Comparison of ENCODE assay signal across 8 cellular contexts in the genomic region with DNA sequence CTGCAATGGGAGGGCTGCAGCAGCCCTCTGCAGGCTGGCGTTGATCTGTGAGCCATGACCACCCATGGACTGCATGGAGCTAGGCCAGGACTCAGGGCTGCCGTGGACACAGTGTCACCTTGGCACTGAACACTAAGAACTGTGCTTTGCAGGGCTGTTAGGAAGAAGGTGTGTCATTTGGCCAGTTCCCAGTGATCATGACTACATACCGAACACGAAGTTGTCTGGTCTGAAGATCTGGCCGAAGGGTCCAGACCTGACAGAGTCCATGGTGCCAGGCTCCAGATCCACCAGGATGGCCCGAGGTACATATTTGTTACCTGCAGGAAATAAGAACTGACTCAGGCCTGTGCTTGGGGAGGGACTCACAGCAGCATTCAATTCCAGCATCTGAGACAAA. TPM values are rescaled to one million over a fixed set of nuclear protein-coding genes. Genes with fewer than 3 reads are reported as not detected.
DNase-seq lines count a peak whose midpoint lies in the region; ATAC-seq, FAIRE-seq and TF ChIP-seq lines count a peak whose summit lies in the region.
"Not testable (repeated sequence)": the region's sequence is repeated elsewhere in the genome, so short reads cannot be mapped to it uniquely, and the experiment has no call there.

No MANE protein-coding gene starts in this region.

- H3K27ac Mint-ChIP-seq in CD4-positive, alpha-beta T cell, result peak overlapping the region; percentile 85
- not testable (repeated sequence) for H3K27ac Mint-ChIP-seq in T-helper 2 cell treated with Interferon-gamma antibody and Interleukin-4, amounts not matched to agents 5 μg/mL and 100 μg/mL, for 36 hours; nephron progenitor cell
- peak overlapping the region; percentile 86 to 99 (median 98) for H3K27ac Mint-ChIP-seq in brain

- BruUV-seq in HepG2 (replicated peaks; lab: Mats Ljungman, UMichigan), result not testable (repeated sequence)

- not testable (repeated sequence) for TF ChIP-seq EP300 in HepG2 (IDR thresholded peaks at IDR 0.05; ENCODE audit: low read depth in 2 of 2, low read length in 2 of 2); HepG2 (CRISPR knock-in tag; IDR thresholded peaks at IDR 0.05; ENCODE audit: borderline replicate concordance)

- not testable (repeated sequence) for H3K4me2 ChIP-seq in HepG2 (ENCODE audit: low read depth, low read length)

- CTCF ChIA-PET in CD4-positive, alpha-beta T cell (lab: Charles Lee), result interaction anchor here (1.2 kb wide), 1 partner anchor 96 kb away, joined by 4 read pairs; no protein-coding TSS in a partner anchor
- CTCF ChIA-PET in HepG2 (lab: Yijun Ruan, JAX; ENCODE audit: low intra/inter-chr PET ratio, low total read pairs), result not testable (repeated sequence)

- not testable (repeated sequence) for TF ChIP-seq RAD21 in HepG2 (CRISPR knock-in tag; IDR thresholded peaks at IDR 0.05)

- DNase-seq in CD4-positive, alpha-beta T cell; T-helper 2 cell treated with Interferon-gamma antibody and Interleukin-4, amounts not matched to agents 5 μg/mL and 100 μg/mL, for 36 hours (ENCODE audit: low spot score); esophagus squamous epithelium (lab: John Stamatoyannopoulos, UW); HepG2 (ENCODE audit: low spot score); nephron progenitor cell: not testable (repeated sequence)
- DNase-seq in small intestine, result peak; percentile 34

- not testable (repeated sequence) for H3K27me3 Mint-ChIP-seq in CD4-positive, alpha-beta T cell
- peaks cover 36% of the 10 kb centered on the region for H3K27me3 Mint-ChIP-seq in T-helper 2 cell treated with Interferon-gamma antibody and Interleukin-4, amounts not matched to agents 5 μg/mL and 100 μg/mL, for 36 hours (ENCODE audit: low read depth)
- peaks cover 15% of the 10 kb centered on the region for H3K27me3 Mint-ChIP-seq in brain
- peaks cover 15% of the 10 kb centered on the region for H3K27me3 Mint-ChIP-seq in nephron progenitor cell (ENCODE audit: low read depth, poor library complexity)

- H3K27ac ChIP-seq in CD4-positive, alpha-beta T cell (ENCODE audit: low read depth, low read length); HepG2 (ENCODE audit: extremely low read length, insufficient read depth, low read length); small intestine (ENCODE audit: low read depth in 1 of 2, low read length in 1 of 2): not testable (repeated sequence)
- H3K27ac ChIP-seq in HUES64 (ENCODE audit: low read depth, low read length) (peak overlapping the region; percentile 33; the same call in 1 of the 2 replicates), esophagus squamous epithelium (peak overlapping the region in 3 of 4 donors; percentile 21 to 30 (median 29))

- H3K9ac ChIP-seq in HUES64 (ENCODE audit: low read depth, low read length); HepG2 (ENCODE audit: insufficient read depth, low read depth, low read length): not testable (repeated sequence)

- not testable (repeated sequence) for H3K27me3 ChIP-seq in CD4-positive, alpha-beta T cell (ENCODE audit: control insufficient read depth, insufficient read depth, low read length); HUES64 (ENCODE audit: insufficient read depth, low read length); esophagus squamous epithelium; HepG2 (ENCODE audit: control insufficient read depth in 1 of 2, insufficient read depth in 2 of 2, low read length in 2 of 2); small intestine (ENCODE audit: control insufficient read depth in 2 of 2, insufficient read depth in 2 of 2, low read length in 2 of 2)

- H3K4me1 Mint-ChIP-seq in CD4-positive, alpha-beta T cell (ENCODE audit: low read depth), result peaks cover 23% of the 10 kb centered on the region
- H3K4me1 Mint-ChIP-seq in T-helper 2 cell treated with Interferon-gamma antibody and Interleukin-4, amounts not matched to agents 5 μg/mL and 100 μg/mL, for 36 hours (ENCODE audit: low read depth), result peaks cover 15% of the 10 kb centered on the region
- H3K4me1 Mint-ChIP-seq in brain (peaks cover 79% of the 10 kb centered on the region), nephron progenitor cell (peaks cover 49% of the 10 kb centered on the region)

- not testable (repeated sequence) for ATAC-seq in CD4-positive, alpha-beta T cell (ENCODE audit: poor library complexity); HepG2

- intact Hi-C loops in CD4-positive, alpha-beta T cell (cut with DNase I, micrococcal nuclease), result loop anchor here in 1 of 2 experiments (5.0 kb wide), 3 partner anchors 38 to 202 kb away; a partner anchor contains a TSS
- intact Hi-C loops in esophagus squamous epithelium (cut with DNase I); HepG2 (cut with micrococcal nuclease; ENCODE audit: unreplicated experiment): not testable (repeated sequence)

- not testable (repeated sequence) for H3K79me2 ChIP-seq in HepG2 (ENCODE audit: insufficient read depth, low read length)

- H3K4me1 ChIP-seq in HUES64 (ENCODE audit: insufficient read depth, low read length) (peaks cover 19% of the 10 kb centered on the region), esophagus squamous epithelium (peaks cover 0 to 49% (median 10%) of the 10 kb centered on the region in 3 donors), HepG2 (ENCODE audit: insufficient read depth, low read length) (peaks cover 34% of the 10 kb centered on the region)
- H3K4me1 ChIP-seq in small intestine (ENCODE audit: control insufficient read depth in 2 of 2, insufficient read depth in 1 of 2, low read depth in 1 of 2, low read length in 1 of 2), result not testable (repeated sequence)

- not testable (repeated sequence) for H4K20me1 ChIP-seq in HepG2 (ENCODE audit: insufficient read depth, low read length)

- not testable (repeated sequence) for TF ChIP-seq CTCF in CD4-positive, alpha-beta T cell (IDR thresholded peaks at IDR 0.05); brain (conservative IDR thresholded peaks at IDR 0.05); esophagus squamous epithelium (IDR thresholded peaks at IDR 0.05); HepG2 (CRISPR knock-in tag; IDR thresholded peaks at IDR 0.05); nephron progenitor cell (IDR thresholded peaks at IDR 0.05)

- H3K4me3 Mint-ChIP-seq in CD4-positive, alpha-beta T cell, result peak overlapping the region; percentile 91
- H3K4me3 Mint-ChIP-seq in T-helper 2 cell treated with Interferon-gamma antibody and Interleukin-4, amounts not matched to agents 5 μg/mL and 100 μg/mL, for 36 hours, result peak overlapping the region; percentile 80
- H3K4me3 Mint-ChIP-seq in brain, result peak overlapping the region; percentile 88 to 99 (median 98)
- peak overlapping the region; percentile 92 for H3K4me3 Mint-ChIP-seq in nephron progenitor cell

- H3K9me3 Mint-ChIP-seq in CD4-positive, alpha-beta T cell; T-helper 2 cell treated with Interferon-gamma antibody and Interleukin-4, amounts not matched to agents 5 μg/mL and 100 μg/mL, for 36 hours; brain; nephron progenitor cell: not testable (repeated sequence)

- H3K4me3 ChIP-seq in HUES64 (ENCODE audit: low read length), result peak overlapping the region; percentile 41; the same call in 1 of the 2 replicates
- not testable (repeated sequence) for H3K4me3 ChIP-seq in esophagus squamous epithelium; HepG2 (replicated peaks in 1 of 3; ENCODE audit: insufficient read depth in 1 of 3, low read depth in 2 of 3, low read length in 3 of 3); small intestine (ENCODE audit: low read depth in 1 of 2, low read length in 2 of 2)

- H3K9me3 ChIP-seq in CD4-positive, alpha-beta T cell (ENCODE audit: control insufficient read depth, low read length); HUES64 (ENCODE audit: insufficient read depth, low read depth, low read length); esophagus squamous epithelium; HepG2 (ENCODE audit: low read length); small intestine (ENCODE audit: control insufficient read depth, low read depth): not testable (repeated sequence)

- 78% methylated on average over 6 of the region's 6 CpGs for WGBS in HUES64
- 61 to 73% methylated on average over 3 to 4 of the region's 6 CpGs for WGBS in esophagus squamous epithelium, 2 donors
- 92% methylated on average over 5 of the region's 6 CpGs for WGBS in HepG2 (ENCODE audit: low lambda C conversion rate)
- 31 to 67% (median 47%) methylated on average over 6 of the region's 6 CpGs for WGBS in small intestine, 3 donors

- H3K36me3 ChIP-seq in HUES64 (ENCODE audit: insufficient read depth, low read length), result peaks cover 44% of the 10 kb centered on the region
- peaks cover 0 to 28% (median 0%) of the 10 kb centered on the region in 3 donors for H3K36me3 ChIP-seq in esophagus squamous epithelium
- peaks cover 4 to 19% of the 10 kb centered on the region in 2 experiments; a peak in 4 of 5 replicates for H3K36me3 ChIP-seq in HepG2 (replicated peaks in 1 of 2; ENCODE audit: control insufficient read depth in 1 of 2, insufficient read depth in 2 of 2, low read length in 2 of 2)
- not testable (repeated sequence) for H3K36me3 ChIP-seq in small intestine (ENCODE audit: control insufficient read depth in 2 of 2, insufficient read depth in 2 of 2, low read length in 2 of 2)

- not testable (repeated sequence) for FAIRE-seq in HepG2 (lab: Jason Lieb, UNC); small intestine (lab: Jason Lieb, UNC)

- H2AFZ ChIP-seq in HepG2 (ENCODE audit: low read length), result not testable (repeated sequence)

- H3K36me3 Mint-ChIP-seq in CD4-positive, alpha-beta T cell (ENCODE audit: low read depth), result peaks cover 12% of the 10 kb centered on the region
- H3K36me3 Mint-ChIP-seq in T-helper 2 cell treated with Interferon-gamma antibody and Interleukin-4, amounts not matched to agents 5 μg/mL and 100 μg/mL, for 36 hours (ENCODE audit: low read depth), result not testable (repeated sequence)
- H3K36me3 Mint-ChIP-seq in brain (peaks cover 49% of the 10 kb centered on the region), nephron progenitor cell (ENCODE audit: low read depth) (peaks cover 38% of the 10 kb centered on the region)

- TF ChIP-seq POLR2A in esophagus squamous epithelium (IDR thresholded peaks at IDR 0.05); HepG2 (IDR thresholded peaks at IDR 0.05; ENCODE audit: insufficient read depth in 1 of 2, low read depth in 2 of 2, low read length in 2 of 2): not testable (repeated sequence)

- POLR2A ChIA-PET in CD4-positive, alpha-beta T cell (lab: Charles Lee), result not testable (repeated sequence)
- POLR2A ChIA-PET in HepG2 (lab: Yijun Ruan, JAX), result interaction anchor here (1.2 kb wide), 1 partner anchor 16 kb away, joined by 4 read pairs; no protein-coding TSS in a partner anchor

- in situ Hi-C loops in HepG2 (cut with HindIII; ENCODE audit: extremely low pct_ligation_motif_present, low pct_unique_long_range_greater_than_20kb), result not testable (repeated sequence)

RNA-seq across cellular contexts. Expression of a gene that starts 1.9 kb away (rescaled TPM):
- total RNA-seq in CD4-positive, alpha-beta T cell, result 10 to 100 TPM; 54.3 to 58.5 TPM
- 489 TPM for polyA plus RNA-seq in HUES64 (2013, experiment 1 of 2)
- polyA plus RNA-seq in HUES64 (2013, experiment 2 of 2), result 497 TPM
- polyA plus RNA-seq in brain (ENCODE audit: insufficient read depth, low read depth, low replicate concordance), result 610 TPM
- 100 to 1,000 TPM in 2 of 4 donors, 10 to 100 TPM in 2; 35.9 to 149 (median 93.5) TPM for total RNA-seq in esophagus squamous epithelium
- total RNA-seq in HepG2 (2016; rRNA removed; fragmentation: Illumina TruSeq; extraction: Trizol), result 35.3 and 38.1 TPM in 2 replicates
- 10.1 and 10.3 TPM in 2 replicates for total RNA-seq in HepG2 (2016; cell fraction: cytosol; rRNA removed; fragmentation: Illumina TruSeq; extraction: Trizol; ENCODE audit: low read depth)
- 32.8 and 36.3 TPM in 2 replicates for total RNA-seq in HepG2 (2016; cell fraction: insoluble cytoplasmic fraction; rRNA removed; fragmentation: Illumina TruSeq; extraction: Trizol)
- total RNA-seq in HepG2 (2016; cell fraction: membrane; rRNA removed; fragmentation: Illumina TruSeq; extraction: Trizol), result 12.7 and 14.0 TPM in 2 replicates
- 13.9 and 14.1 TPM in 2 replicates for total RNA-seq in HepG2 (2016; cell fraction: nucleus; rRNA removed; fragmentation: Illumina TruSeq; extraction: Trizol)
- polyA plus RNA-seq in HepG2 (2011; rRNA removed), result 106 and 178 TPM in 2 replicates
- polyA plus RNA-seq in HepG2 (2011; cell fraction: cytosol; rRNA removed), result 118 and 142 TPM in 2 replicates
- polyA plus RNA-seq in HepG2 (2011; cell fraction: nucleus; rRNA removed), result 111 and 136 TPM in 2 replicates
- 89.5 and 170 TPM in 2 replicates for polyA plus RNA-seq in HepG2 (2012)
- 7.8 and 9.2 TPM in 2 replicates for polyA plus RNA-seq in HepG2 (2016; cell fraction: cytosol; fragmentation: Illumina TruSeq; extraction: Trizol; ENCODE audit: low read depth)
- polyA plus RNA-seq in HepG2 (2016; cell fraction: insoluble cytoplasmic fraction; fragmentation: Illumina TruSeq; extraction: Trizol; ENCODE audit: low read depth), result 37.3 and 40.4 TPM in 2 replicates
- polyA plus RNA-seq in HepG2 (2016; cell fraction: membrane; fragmentation: Illumina TruSeq; extraction: Trizol; ENCODE audit: low read depth), result 8.6 and 9.4 TPM in 2 replicates
- 25.9 and 28.8 TPM in 2 replicates for polyA plus RNA-seq in HepG2 (2016; cell fraction: nucleus; fragmentation: Illumina TruSeq; extraction: Trizol; ENCODE audit: insufficient read depth, low read depth)
- polyA minus RNA-seq in HepG2 (2011; rRNA and poly(A)+ RNA removed; ENCODE audit: low replicate concordance), result 14.5 and 150 TPM in 2 replicates
- 76.6 and 136 TPM in 2 replicates for polyA minus RNA-seq in HepG2 (2011; cell fraction: cytosol; rRNA and poly(A)+ RNA removed)
- polyA minus RNA-seq in HepG2 (2011; cell fraction: nucleus; rRNA and poly(A)+ RNA removed), result 30.0 and 49.6 TPM in 2 replicates
- polyA plus RNA-seq in small intestine, result 10 to 100 TPM; 66.6 to 97.1 (median 67.3) TPM

RNA-seq across cellular contexts. Expression of a gene that starts 36.9 kb away (rescaled TPM):
- total RNA-seq in CD4-positive, alpha-beta T cell, result 1 to 10 TPM; 5.2 to 5.7 TPM
- 24.4 TPM for polyA plus RNA-seq in HUES64 (2013, experiment 1 of 2)
- polyA plus RNA-seq in HUES64 (2013, experiment 2 of 2), result 25.0 TPM
- polyA plus RNA-seq in brain (ENCODE audit: insufficient read depth, low read depth, low replicate concordance) (40.9 TPM), HepG2 (2011; rRNA removed) (35.6 and 37.8 TPM in 2 replicates), small intestine (100 to 1,000 TPM in 1 of 3 donors, 10 to 100 TPM in 2; 20.4 to 171 (median 95.7) TPM)
- total RNA-seq in esophagus squamous epithelium (10 to 100 TPM; 10.1 to 26.0 (median 11.8) TPM), HepG2 (2016; rRNA removed; fragmentation: Illumina TruSeq; extraction: Trizol) (39.5 and 48.6 TPM in 2 replicates)
- 13.0 and 14.5 TPM in 2 replicates for total RNA-seq in HepG2 (2016; cell fraction: cytosol; rRNA removed; fragmentation: Illumina TruSeq; extraction: Trizol; ENCODE audit: low read depth)
- 42.3 and 49.9 TPM in 2 replicates for total RNA-seq in HepG2 (2016; cell fraction: insoluble cytoplasmic fraction; rRNA removed; fragmentation: Illumina TruSeq; extraction: Trizol)
- total RNA-seq in HepG2 (2016; cell fraction: membrane; rRNA removed; fragmentation: Illumina TruSeq; extraction: Trizol), result 29.2 and 32.0 TPM in 2 replicates
- 25.4 and 25.5 TPM in 2 replicates for total RNA-seq in HepG2 (2016; cell fraction: nucleus; rRNA removed; fragmentation: Illumina TruSeq; extraction: Trizol)
- polyA plus RNA-seq in HepG2 (2011; cell fraction: cytosol; rRNA removed), result 25.0 and 32.1 TPM in 2 replicates
- polyA plus RNA-seq in HepG2 (2011; cell fraction: nucleus; rRNA removed), result 31.4 and 44.9 TPM in 2 replicates
- polyA plus RNA-seq in HepG2 (2012), result 33.2 and 56.4 TPM in 2 replicates
- polyA plus RNA-seq in HepG2 (2016; cell fraction: cytosol; fragmentation: Illumina TruSeq; extraction: Trizol; ENCODE audit: low read depth), result 12.2 and 18.6 TPM in 2 replicates
- polyA plus RNA-seq in HepG2 (2016; cell fraction: insoluble cytoplasmic fraction; fragmentation: Illumina TruSeq; extraction: Trizol; ENCODE audit: low read depth), result 57.7 and 60.4 TPM in 2 replicates
- 24.1 and 29.1 TPM in 2 replicates for polyA plus RNA-seq in HepG2 (2016; cell fraction: membrane; fragmentation: Illumina TruSeq; extraction: Trizol; ENCODE audit: low read depth)
- polyA plus RNA-seq in HepG2 (2016; cell fraction: nucleus; fragmentation: Illumina TruSeq; extraction: Trizol; ENCODE audit: insufficient read depth, low read depth), result 40.4 and 41.8 TPM in 2 replicates
- polyA minus RNA-seq in HepG2 (2011; rRNA and poly(A)+ RNA removed; ENCODE audit: low replicate concordance), result 7.2 and 21.2 TPM in 2 replicates
- 12.7 and 16.3 TPM in 2 replicates for polyA minus RNA-seq in HepG2 (2011; cell fraction: cytosol; rRNA and poly(A)+ RNA removed)
- polyA minus RNA-seq in HepG2 (2011; cell fraction: nucleus; rRNA and poly(A)+ RNA removed), result 34.6 and 42.1 TPM in 2 replicates
